16 cellular contexts compared by ENCODE assay signal in the genomic region with DNA sequence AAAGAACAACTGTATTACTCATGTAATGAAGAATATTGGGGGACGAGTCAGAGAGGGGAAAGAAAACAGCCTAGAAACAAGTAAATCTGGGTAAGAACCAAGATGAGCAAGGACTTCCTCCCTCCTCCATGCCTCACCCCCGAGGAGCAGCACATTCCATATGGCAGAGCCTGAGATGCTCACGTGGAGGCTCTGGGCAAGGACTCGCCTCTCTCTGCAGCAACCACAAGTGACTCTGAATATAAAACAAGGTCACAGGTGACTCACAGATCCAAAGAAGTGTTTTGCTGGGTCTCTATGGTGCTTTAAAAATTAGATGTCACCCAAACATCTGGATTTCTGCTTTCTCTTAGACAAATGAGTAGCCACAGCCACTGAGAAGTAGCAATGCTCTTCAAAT.
A peak's percentile ranks its signal among the peaks of the same experiment; 100 is the strongest.
DNase-seq lines count a peak whose midpoint lies in the region; ATAC-seq and TF ChIP-seq lines count a peak whose summit lies in the region.
"Had no signal": no experiment of that assay in that cellular context is flagged by ENCODE, and none has a peak within 500 bp of the region (broad histone marks: within the 10 kb centered on the region; RNA-seq: fewer than 3 reads in every experiment).

No MANE protein-coding gene starts in this region.

- peaks cover 16% of the 10 kb centered on the region for H3K4me1 Mint-ChIP-seq in WTC11

- ATAC-seq in WTC11, result no peak
- ATAC-seq: mucosa of descending colon had no signal

- H3K9me3 Mint-ChIP-seq in WTC11, result 0 out of 2 replicates have a peak, but pooled peaks cover 4% of the 10 kb centered on the region
- H3K9me3 Mint-ChIP-seq: activated CD4-positive, alpha-beta memory T cell treated with anti-CD3 and anti-CD28 coated beads for 36 hours had no signal

- no peak overlapping the region for H3K4me3 Mint-ChIP-seq in WTC11
- H3K4me3 Mint-ChIP-seq: activated CD4-positive, alpha-beta memory T cell treated with anti-CD3 and anti-CD28 coated beads for 36 hours had no signal

- CTCF ChIA-PET in WTC11 (lab: Charles Lee), result no interaction called here

- no peak overlapping the region for H3K27ac Mint-ChIP-seq in WTC11
- H3K27ac Mint-ChIP-seq: activated CD4-positive, alpha-beta memory T cell treated with anti-CD3 and anti-CD28 coated beads for 36 hours had no signal

- POLR2A ChIA-PET in WTC11 (lab: Charles Lee), result no interaction called here

- no peaks in the 10 kb centered on the region; the same call in 1 of the 2 replicates for H3K27me3 Mint-ChIP-seq in WTC11 (ENCODE audit: low read depth)

- DNase-seq in GM04503 (ENCODE audit: low read depth) (peak; percentile 9), RPMI8226 (peak; percentile 9), fibroblast of pulmonary artery (ENCODE audit: low read depth) (peak; percentile 11), skeletal muscle cell (ENCODE audit: low read depth) (peak; percentile 8), medulla oblongata (ENCODE audit: extremely low spot score) (no peak), pons (ENCODE audit: low spot score) (no peak), WTC11 (ENCODE audit: low spot score) (no peak)
- no peak for DNase-seq in activated T-cell treated with anti-CD3 and anti-CD28 coated beads, Interleukin-2, amount 50 U/mL, for 48 hours
- DNase-seq: activated CD4-positive, alpha-beta memory T cell treated with anti-CD3 and anti-CD28 coated beads for 36 hours; DND-41; effector memory CD4-positive, alpha-beta T cell; glutamatergic neuron; mucosa of descending colon; ovary; T-helper 9 cell had no signal

- H3K4me3 ChIP-seq in fibroblast of pulmonary artery (replicated peaks; ENCODE audit: low read depth, low read length) (no peak overlapping the region), skeletal muscle cell (ENCODE audit: low read depth, low read length) (no peak overlapping the region)
- H3K4me3 ChIP-seq: BLaER1 treated with 17β-estradiol and CSF1 and Interleukin-3, amounts not matched to agents 10 nM and 100 nM; mucosa of descending colon; ovary had no signal

- TF ChIP-seq CTCF in fibroblast of pulmonary artery (IDR thresholded peaks at IDR 0.05; ENCODE audit: low read length, missing control alignments) (no peak), WTC11 (IDR thresholded peaks at IDR 0.05) (no peak)

- H3K36me3 Mint-ChIP-seq in WTC11, result no peaks in the 10 kb centered on the region
- H3K36me3 Mint-ChIP-seq: activated CD4-positive, alpha-beta memory T cell treated with anti-CD3 and anti-CD28 coated beads for 36 hours had no signal

TF ChIP-seq in WTC11, 78 proteins besides CTCF, POLR2A, EP300 and RAD21:
- TF ChIP-seq GTF2I (CRISPR knock-in tag; conservative IDR thresholded peaks at IDR 0.05) (no peak), ZNF512 (CRISPR knock-in tag; IDR thresholded peaks at IDR 0.05; ENCODE audit: borderline replicate concordance) (no peak), ZNF423 (CRISPR knock-in tag; IDR thresholded peaks at IDR 0.05) (no peak), ZNF416 (CRISPR knock-in tag; IDR thresholded peaks at IDR 0.05) (no peak), ZNF121 (CRISPR knock-in tag; IDR thresholded peaks at IDR 0.05) (no peak)

Comparison
In these comparisons a context has a peak if more than half of its experiments do, and no peak if none do; other contexts are left out.
1. DNase-seq: peak in GM04503 (single experiment), RPMI8226 (single experiment), fibroblast of pulmonary artery (single experiment) and skeletal muscle cell (single experiment); none in medulla oblongata (single experiment), pons (single experiment), WTC11 (single experiment) and activated T-cell treated with anti-CD3 and anti-CD28 coated beads, Interleukin-2, amount 50 U/mL, for 48 hours (0 of 2).